2 cellular contexts compared by ENCODE assay signal in the genomic region with DNA sequence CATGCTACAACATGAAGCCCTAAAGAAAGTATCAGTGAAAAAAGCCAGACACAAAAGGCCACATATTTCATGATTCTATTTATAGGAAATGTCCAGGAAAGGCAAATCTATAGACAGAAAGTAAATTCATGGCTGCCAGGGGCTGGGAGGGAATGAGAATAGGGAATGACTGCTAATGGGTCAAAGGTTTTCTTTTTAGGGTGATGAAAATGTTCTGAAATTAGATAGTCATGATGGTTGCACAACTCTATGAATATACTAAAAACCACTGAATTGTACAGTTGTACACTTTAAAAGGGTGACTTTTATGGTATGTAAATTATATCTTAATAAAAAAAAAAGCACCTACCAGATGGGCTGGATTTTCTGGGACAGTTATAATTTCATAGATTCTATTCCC.
TF ChIP-seq lines count a peak whose summit lies in the region.

No MANE protein-coding gene starts in this region.

TF ChIP-seq in liver, 16 proteins besides CTCF, POLR2A, EP300 and RAD21 (continued from another document):
- no peak for TF ChIP-seq GABPA (IDR thresholded peaks at IDR 0.05 in 1 of 2, conservative IDR thresholded peaks at IDR 0.05 in 1 of 2)
- TF ChIP-seq YY1 (IDR thresholded peaks at IDR 0.05), result peak; percentile 79
- peak; percentile 45 to 47 for TF ChIP-seq RXRA (IDR thresholded peaks at IDR 0.05)
TF ChIP-seq in liver: peak in this region for 5.

TF ChIP-seq in HepG2, 621 proteins besides CTCF, POLR2A, EP300 and RAD21 (continued from another document):
- TF ChIP-seq, protein P1, sequence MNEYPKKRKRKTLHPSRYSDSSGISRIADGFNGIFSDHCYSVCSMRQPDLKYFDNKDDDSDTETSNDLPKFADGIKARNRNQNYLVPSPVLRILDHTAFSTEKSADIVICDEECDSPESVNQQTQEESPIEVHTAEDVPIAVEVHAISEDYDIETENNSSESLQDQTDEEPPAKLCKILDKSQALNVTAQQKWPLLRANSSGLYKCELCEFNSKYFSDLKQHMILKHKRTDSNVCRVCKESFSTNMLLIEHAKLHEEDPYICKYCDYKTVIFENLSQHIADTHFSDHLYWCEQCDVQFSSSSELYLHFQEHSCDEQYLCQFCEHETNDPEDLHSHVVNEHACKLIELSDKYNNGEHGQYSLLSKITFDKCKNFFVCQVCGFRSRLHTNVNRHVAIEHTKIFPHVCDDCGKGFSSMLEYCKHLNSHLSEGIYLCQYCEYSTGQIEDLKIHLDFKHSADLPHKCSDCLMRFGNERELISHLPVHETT (CRISPR knock-in tag; conservative IDR thresholded peaks at IDR 0.05), result no peak
- TF ChIP-seq KLF15 (CRISPR knock-in tag; IDR thresholded peaks at IDR 0.05; ENCODE audit: borderline replicate concordance), result no peak
- no peak for TF ChIP-seq ZNF850 (CRISPR knock-in tag; conservative IDR thresholded peaks at IDR 0.05)
- no peak for TF ChIP-seq ZNF292 (CRISPR knock-in tag; IDR thresholded peaks at IDR 0.05; ENCODE audit: borderline replicate concordance, low read depth)
- TF ChIP-seq DR1 (CRISPR knock-in tag; IDR thresholded peaks at IDR 0.05), result no peak
- TF ChIP-seq TEAD2 (CRISPR knock-in tag; IDR thresholded peaks at IDR 0.05), result no peak
- TF ChIP-seq, protein P2, sequence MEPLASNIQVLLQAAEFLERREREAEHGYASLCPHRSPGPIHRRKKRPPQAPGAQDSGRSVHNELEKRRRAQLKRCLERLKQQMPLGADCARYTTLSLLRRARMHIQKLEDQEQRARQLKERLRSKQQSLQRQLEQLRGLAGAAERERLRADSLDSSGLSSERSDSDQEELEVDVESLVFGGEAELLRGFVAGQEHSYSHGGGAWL (CRISPR knock-in tag; IDR thresholded peaks at IDR 0.05), result no peak
- TF ChIP-seq PHF20 (CRISPR knock-in tag; IDR thresholded peaks at IDR 0.05), result no peak
- no peak for TF ChIP-seq HOXA3 (CRISPR knock-in tag; IDR thresholded peaks at IDR 0.05)
- no peak for TF ChIP-seq ZNF263 (CRISPR knock-in tag; IDR thresholded peaks at IDR 0.05)
- no peak for TF ChIP-seq MYNN (CRISPR knock-in tag; IDR thresholded peaks at IDR 0.05; ENCODE audit: low read depth)
- TF ChIP-seq MAFK (conservative IDR thresholded peaks at IDR 0.05 in 1 of 2, IDR thresholded peaks at IDR 0.05 in 1 of 2; ENCODE audit: low read length in 2 of 2), result no peak
- no peak for TF ChIP-seq FOXK1 (CRISPR knock-in tag; IDR thresholded peaks at IDR 0.05; ENCODE audit: borderline replicate concordance, low read depth)
- TF ChIP-seq ZNF274 (CRISPR knock-in tag; IDR thresholded peaks at IDR 0.05), result no peak
